Comparison of ENCODE assay signal across 22 cellular contexts in genomic region chrX:144809025-144809424, GRCh38.
DNase-seq lines count a peak whose midpoint lies in the region; ATAC-seq, FAIRE-seq and TF ChIP-seq lines count a peak whose summit lies in the region.
"Had no signal": no experiment of that assay in that cellular context is flagged by ENCODE, and none has a peak within 500 bp of the region (broad histone marks: within the 10 kb centered on the region; RNA-seq: fewer than 3 reads in every experiment).

No MANE protein-coding gene starts in this region.

- H3K9me3 ChIP-seq in HepG2 (ENCODE audit: low read length) (peaks cover 38% of the 10 kb centered on the region), right lobe of liver (no peaks in the 10 kb centered on the region), DOHH2 (ENCODE audit: control insufficient read depth, insufficient read depth, low read length) (no peaks in the 10 kb centered on the region), MM.1S (replicated peaks; ENCODE audit: insufficient read depth, low read length) (no peaks in the 10 kb centered on the region), osteoblast (ENCODE audit: low read depth, low read length) (peaks cover 2% of the 10 kb centered on the region)
- H3K9me3 ChIP-seq: Caco-2 had no signal

- H3K4me3 ChIP-seq in HepG2 (replicated peaks in 1 of 3; ENCODE audit: insufficient read depth in 1 of 3, low read depth in 2 of 3, low read length in 3 of 3) (no peak overlapping the region), right lobe of liver (no peak overlapping the region), DOHH2 (ENCODE audit: low read length) (no peak overlapping the region), MM.1S (ENCODE audit: low read length) (no peak overlapping the region), osteoblast (ENCODE audit: insufficient read depth, low read length) (no peak overlapping the region)
- H3K4me3 ChIP-seq: BLaER1 treated with 17β-estradiol and CSF1 and Interleukin-3, amounts not matched to agents 10 nM and 100 nM; GM12878 had no signal

- no TSS peak for BruUV-seq in HepG2 (replicated peaks; lab: Mats Ljungman, UMichigan)

- TF ChIP-seq EP300 in HepG2 (IDR thresholded peaks at IDR 0.05; ENCODE audit: low read depth in 2 of 2, low read length in 2 of 2) = no peak
- TF ChIP-seq EP300 in HepG2 (CRISPR knock-in tag; IDR thresholded peaks at IDR 0.05; ENCODE audit: borderline replicate concordance) = no peak

- H3K4me2 ChIP-seq in HepG2 (ENCODE audit: low read depth, low read length) = no peak overlapping the region
- peak overlapping the region; percentile 19; the same call in 1 of the 2 replicates for H3K4me2 ChIP-seq in DOHH2 (ENCODE audit: low read length)
- H3K4me2 ChIP-seq in MM.1S (ENCODE audit: low read depth, low read length) = no peak overlapping the region
- no peak overlapping the region for H3K4me2 ChIP-seq in osteoblast (ENCODE audit: insufficient read depth, low read length)
- H3K4me2 ChIP-seq: BLaER1 treated with 17β-estradiol and CSF1 and Interleukin-3, amounts not matched to agents 10 nM and 100 nM had no signal

- POLR2A ChIA-PET in HepG2 (lab: Yijun Ruan, JAX) = no interaction called here

- no peak overlapping the region for H2AFZ ChIP-seq in HepG2 (ENCODE audit: low read length)
- no peak overlapping the region for H2AFZ ChIP-seq in MM.1S (ENCODE audit: low read length)
- no peak overlapping the region for H2AFZ ChIP-seq in osteoblast (ENCODE audit: low read length)

- TF ChIP-seq POLR2A in HepG2 (IDR thresholded peaks at IDR 0.05; ENCODE audit: insufficient read depth in 1 of 2, low read depth in 2 of 2, low read length in 2 of 2) = no peak
- TF ChIP-seq POLR2A in right lobe of liver (IDR thresholded peaks at IDR 0.05) = no peak

- no peaks in the 10 kb centered on the region for H4K20me1 ChIP-seq in HepG2 (ENCODE audit: insufficient read depth, low read length)
- no peaks in the 10 kb centered on the region for H4K20me1 ChIP-seq in DOHH2 (ENCODE audit: control insufficient read depth, insufficient read depth, low read depth, low read length)
- H4K20me1 ChIP-seq in MM.1S (ENCODE audit: insufficient read depth, low read length) = no peaks in the 10 kb centered on the region
- H4K20me1 ChIP-seq in osteoblast (ENCODE audit: insufficient read depth, low read length) = no peaks in the 10 kb centered on the region
- H4K20me1 ChIP-seq: BLaER1 treated with 17β-estradiol and CSF1 and Interleukin-3, amounts not matched to agents 10 nM and 100 nM had no signal

- no peak for FAIRE-seq in HepG2 (lab: Jason Lieb, UNC)
- FAIRE-seq: D721Med, GM12878, GM12892, GM18507 had no signal

- H3K9me2 ChIP-seq in DOHH2 (replicated peaks; ENCODE audit: control insufficient read depth, low read length) (no peaks in the 10 kb centered on the region), MM.1S (replicated peaks; ENCODE audit: insufficient read depth, low read length) (no peaks in the 10 kb centered on the region)

- intact Hi-C loops in HepG2 (cut with micrococcal nuclease; ENCODE audit: unreplicated experiment) = no loop called here
- intact Hi-C loops in right lobe of liver (cut with DNase I) = no loop called here

- no peak for TF ChIP-seq CTCF in HepG2 (CRISPR knock-in tag; IDR thresholded peaks at IDR 0.05)
- TF ChIP-seq CTCF in right lobe of liver (IDR thresholded peaks at IDR 0.05) = no peak
- TF ChIP-seq CTCF in DOHH2 (IDR thresholded peaks at IDR 0.05; ENCODE audit: low read depth, low read length, poor library complexity, severe bottlenecking) = no peak
- TF ChIP-seq CTCF in MM.1S (IDR thresholded peaks at IDR 0.05; ENCODE audit: low read length) = no peak
- no peak for TF ChIP-seq CTCF in osteoblast (IDR thresholded peaks at IDR 0.05; ENCODE audit: extremely low read depth, low read depth, low read length)

- no peak for TF ChIP-seq RAD21 in HepG2 (CRISPR knock-in tag; IDR thresholded peaks at IDR 0.05)

- no peak overlapping the region for H3K9ac ChIP-seq in HepG2 (ENCODE audit: insufficient read depth, low read depth, low read length)
- H3K9ac ChIP-seq in MM.1S (ENCODE audit: low read length) = no peak overlapping the region
- H3K9ac ChIP-seq: BLaER1 treated with 17β-estradiol and CSF1 and Interleukin-3, amounts not matched to agents 10 nM and 100 nM had no signal

- H3K4me1 ChIP-seq in HepG2 (ENCODE audit: insufficient read depth, low read length) (no peaks in the 10 kb centered on the region), right lobe of liver (no peaks in the 10 kb centered on the region), DOHH2 (ENCODE audit: control insufficient read depth, low read length) (peaks cover 8% of the 10 kb centered on the region), MM.1S (ENCODE audit: low read length) (no peaks in the 10 kb centered on the region), osteoblast (ENCODE audit: insufficient read depth, low read length) (no peaks in the 10 kb centered on the region)
- H3K4me1 ChIP-seq: BLaER1 treated with 17β-estradiol and CSF1 and Interleukin-3, amounts not matched to agents 10 nM and 100 nM; Caco-2 had no signal

- in situ Hi-C loops in HepG2 (cut with HindIII; ENCODE audit: extremely low pct_ligation_motif_present, low pct_unique_long_range_greater_than_20kb) = no loop called here

- ATAC-seq in HepG2 (no peak), right lobe of liver (no peak)
- ATAC-seq: CD8-positive, alpha-beta T cell; GM12878 had no signal

- no peaks in the 10 kb centered on the region for H3F3A ChIP-seq in DOHH2 (ENCODE audit: control insufficient read depth, insufficient read depth)
- no peaks in the 10 kb centered on the region for H3F3A ChIP-seq in MM.1S (ENCODE audit: insufficient read depth, low read length)

- H3K27me3 ChIP-seq in HepG2 (ENCODE audit: control insufficient read depth in 1 of 2, insufficient read depth in 2 of 2, low read length in 2 of 2) (no peaks in the 10 kb centered on the region), right lobe of liver (no peaks in the 10 kb centered on the region), DOHH2 (ENCODE audit: control insufficient read depth, low read length) (no peaks in the 10 kb centered on the region), MM.1S (replicated peaks; ENCODE audit: insufficient read depth, low read length) (no peaks in the 10 kb centered on the region), osteoblast (ENCODE audit: insufficient read depth, low read length) (no peaks in the 10 kb centered on the region)

- DNase-seq in HepG2 (ENCODE audit: low spot score) = no peak
- no peak for DNase-seq in right lobe of liver
- DNase-seq in MM.1S = peak; percentile 16
- DNase-seq in osteoblast (ENCODE audit: insufficient read length, low spot score, missing footprints) = no peak
- DNase-seq in activated CD4-positive, alpha-beta T cell treated with anti-CD3 and anti-CD28 coated beads, Interleukin-2, amount 50 U/mL, for 4 hours = no peak
- DNase-seq in dermis blood vessel endothelial cell = no peak
- DNase-seq: 8988T; AML-193; Caco-2; Calu3; CD4-positive, alpha-beta T cell; CD8-positive, alpha-beta T cell; DMS79 treated with DMSO at 0.1 percent for 48 hours; EL; GDM1 had no signal

- H3K27ac ChIP-seq in HepG2 (ENCODE audit: extremely low read length, insufficient read depth, low read length) (no peak overlapping the region), right lobe of liver (no peak overlapping the region), DOHH2 (ENCODE audit: low read depth, low read length) (no peak overlapping the region), MM.1S (ENCODE audit: low read length) (no peak overlapping the region), osteoblast (ENCODE audit: low read depth, low read length) (no peak overlapping the region)
- H3K27ac ChIP-seq: BLaER1 treated with 17β-estradiol and CSF1 and Interleukin-3, amounts not matched to agents 10 nM and 100 nM; C4-2B had no signal

- no peaks in the 10 kb centered on the region for H3K36me3 ChIP-seq in HepG2 (replicated peaks in 1 of 2; ENCODE audit: control insufficient read depth in 1 of 2, insufficient read depth in 2 of 2, low read length in 2 of 2)
- no peaks in the 10 kb centered on the region for H3K36me3 ChIP-seq in right lobe of liver
- H3K36me3 ChIP-seq in DOHH2 (ENCODE audit: control insufficient read depth, low read length) = no peaks in the 10 kb centered on the region
- no peaks in the 10 kb centered on the region for H3K36me3 ChIP-seq in MM.1S (replicated peaks; ENCODE audit: insufficient read depth, low read length)
- no peaks in the 10 kb centered on the region for H3K36me3 ChIP-seq in osteoblast (ENCODE audit: insufficient read depth, low read length)
- H3K36me3 ChIP-seq: BLaER1 treated with 17β-estradiol and CSF1 and Interleukin-3, amounts not matched to agents 10 nM and 100 nM had no signal

- CTCF ChIA-PET in HepG2 (lab: Yijun Ruan, JAX; ENCODE audit: low intra/inter-chr PET ratio, low total read pairs) = no interaction called here

- H3K79me2 ChIP-seq in HepG2 (ENCODE audit: insufficient read depth, low read length) (no peaks in the 10 kb centered on the region), DOHH2 (ENCODE audit: control insufficient read depth, low read length) (no peaks in the 10 kb centered on the region), MM.1S (ENCODE audit: low read length) (no peaks in the 10 kb centered on the region), osteoblast (ENCODE audit: insufficient read depth, low read length) (no peaks in the 10 kb centered on the region)

TF ChIP-seq in HepG2, 621 proteins besides CTCF, POLR2A, EP300 and RAD21:
- TF ChIP-seq MAFF (IDR thresholded peaks at IDR 0.05; ENCODE audit: low read depth, low read length) (peak; percentile 19; the same call in 1 of the 2 replicates), RFXANK (CRISPR knock-in tag; IDR thresholded peaks at IDR 0.05) (no peak), ZNF577 (CRISPR knock-in tag; IDR thresholded peaks at IDR 0.05; ENCODE audit: borderline replicate concordance, low read depth) (no peak), MAFK (conservative IDR thresholded peaks at IDR 0.05 in 1 of 2, IDR thresholded peaks at IDR 0.05 in 1 of 2; ENCODE audit: low read length in 2 of 2) (peak; percentile 4 to 52; a peak in 2 of 4 replicates)
